Comparison of ENCODE assay signal across 10 cellular contexts in the genomic region with DNA sequence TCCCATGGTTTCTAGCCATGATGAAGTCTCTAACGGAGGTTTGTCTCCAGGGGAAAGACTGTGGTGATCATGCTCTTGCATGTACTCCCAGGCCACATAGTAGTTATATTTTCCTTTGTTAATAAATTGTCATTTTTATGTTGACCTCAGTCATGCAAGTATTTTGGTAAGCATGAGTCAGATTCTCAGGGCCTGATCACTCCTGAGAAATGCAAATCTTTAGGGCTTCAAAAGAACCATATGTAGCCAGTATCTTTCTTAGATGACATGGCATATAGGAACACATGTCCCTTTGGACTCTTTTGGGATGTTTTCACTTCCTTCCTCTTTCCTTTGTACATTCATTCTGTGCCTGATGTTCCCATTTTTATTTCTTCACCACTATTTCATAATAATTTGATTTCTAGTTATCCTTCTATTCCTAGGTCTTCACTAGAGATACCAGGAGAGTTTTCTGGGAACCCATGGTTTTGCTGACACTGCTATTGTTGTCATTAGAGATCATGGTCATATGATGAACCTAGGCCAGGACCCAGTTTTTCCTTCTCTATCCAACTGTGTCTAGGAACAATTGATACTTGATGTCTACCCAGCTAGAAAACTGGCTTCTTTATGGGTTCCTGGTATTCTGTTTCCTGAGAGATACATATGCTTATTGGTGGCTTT.
DNase-seq lines count a peak whose midpoint lies in the region; ATAC-seq and TF ChIP-seq lines count a peak whose summit lies in the region.
"Had no signal": no experiment of that assay in that cellular context is flagged by ENCODE, and none has a peak within 500 bp of the region (broad histone marks: within the 10 kb centered on the region; RNA-seq: fewer than 3 reads in every experiment).

No MANE protein-coding gene starts in this region.

- DNase-seq in AG04450 (ENCODE audit: low read depth, low spot score) (no peak), amniotic epithelial cell (ENCODE audit: low read depth) (peak; percentile 22), hepatocyte (ENCODE audit: low spot score) (no peak), T-helper 2 cell (no peak), adrenal gland (no peak)
- no peak for DNase-seq in stimulated activated CD8-positive, alpha-beta memory T cell treated with anti-CD3 and anti-CD28 coated beads, Interleukin-4, amount 100 ng/mL, for 48 hours
- DNase-seq: RPMI8226; stimulated activated CD4-positive, alpha-beta T cell treated with anti-CD3 and anti-CD28 coated beads, Interleukin-4, amount 100 ng/mL, for 4 hours had no signal

- POLR2A ChIA-PET in AG04450 (lab: Yijun Ruan, JAX) = no interaction called here

- 82% methylated on average over 1 of the region's 1 CpG for WGBS in hepatocyte (ENCODE audit: low lambda C conversion rate, missing lambda C conversion rate)
- 68 to 88% (median 73%) methylated on average over 1 of the region's 1 CpG for WGBS in adrenal gland, 4 donors

- TF ChIP-seq CTCF in AG04450 (IDR thresholded peaks at IDR 0.05; ENCODE audit: low read depth, low read length) = no peak
- TF ChIP-seq CTCF in hepatocyte (IDR thresholded peaks at IDR 0.05; ENCODE audit: poor library complexity) = no peak
- no peak for TF ChIP-seq CTCF in adrenal gland (IDR thresholded peaks at IDR 0.05)

- no peaks in the 10 kb centered on the region for H3K27me3 ChIP-seq in AG04450 (ENCODE audit: control insufficient read depth, insufficient read depth, low read length)
- no peaks in the 10 kb centered on the region for H3K27me3 ChIP-seq in hepatocyte
- H3K27me3 ChIP-seq in adrenal gland = no peaks in the 10 kb centered on the region

- H3K4me3 ChIP-seq in AG04450 (ENCODE audit: low read depth, low read length) (no peak overlapping the region), hepatocyte (no peak overlapping the region), adrenal gland (no peak overlapping the region)

- no peaks in the 10 kb centered on the region for H3K9me3 ChIP-seq in AG04450 (ENCODE audit: control insufficient read depth, insufficient read depth, low read length)
- H3K9me3 ChIP-seq in hepatocyte (ENCODE audit: low read depth) = no peaks in the 10 kb centered on the region
- no peaks in the 10 kb centered on the region for H3K9me3 ChIP-seq in adrenal gland (replicated peaks in 1 of 3)

- CTCF ChIA-PET in AG04450 (lab: Charles Lee) = no interaction called here

- TF ChIP-seq POLR2A in adrenal gland (IDR thresholded peaks at IDR 0.05) = no peak

- H2AFZ ChIP-seq in hepatocyte = no peak overlapping the region

- peaks cover 3% of the 10 kb centered on the region for H3K4me1 ChIP-seq in hepatocyte (ENCODE audit: insufficient read depth)
- H3K4me1 ChIP-seq in adrenal gland (replicated peaks in 1 of 2) = no peaks in the 10 kb centered on the region

- H3K27ac ChIP-seq in AG04450 (ENCODE audit: low read depth, low read length) (peak overlapping the region; percentile 52), hepatocyte (no peak overlapping the region), adrenal gland (no peak overlapping the region)

- no peaks in the 10 kb centered on the region for H3K9me2 ChIP-seq in hepatocyte (replicated peaks; ENCODE audit: insufficient read depth)

- H3K36me3 ChIP-seq in hepatocyte (replicated peaks; ENCODE audit: insufficient read depth, low read depth) (no peaks in the 10 kb centered on the region), adrenal gland (replicated peaks in 1 of 2) (no peaks in the 10 kb centered on the region)

- intact Hi-C loops in adrenal gland (cut with DNase I) = no loop called here

- no peak overlapping the region for H3K4me2 ChIP-seq in hepatocyte

- peak; percentile 53 for ATAC-seq in GM19324 (IDR thresholded peaks at IDR 0.05; ENCODE audit: low FRiP score, unreplicated experiment)
- ATAC-seq in HG03025 (IDR thresholded peaks at IDR 0.05; ENCODE audit: low FRiP score, unreplicated experiment) = peak; percentile 83

- H3K79me2 ChIP-seq in hepatocyte = no peaks in the 10 kb centered on the region

- no peaks in the 10 kb centered on the region for H4K20me1 ChIP-seq in hepatocyte (ENCODE audit: insufficient read depth, poor library complexity, severe bottlenecking)
